In the genomic region with DNA sequence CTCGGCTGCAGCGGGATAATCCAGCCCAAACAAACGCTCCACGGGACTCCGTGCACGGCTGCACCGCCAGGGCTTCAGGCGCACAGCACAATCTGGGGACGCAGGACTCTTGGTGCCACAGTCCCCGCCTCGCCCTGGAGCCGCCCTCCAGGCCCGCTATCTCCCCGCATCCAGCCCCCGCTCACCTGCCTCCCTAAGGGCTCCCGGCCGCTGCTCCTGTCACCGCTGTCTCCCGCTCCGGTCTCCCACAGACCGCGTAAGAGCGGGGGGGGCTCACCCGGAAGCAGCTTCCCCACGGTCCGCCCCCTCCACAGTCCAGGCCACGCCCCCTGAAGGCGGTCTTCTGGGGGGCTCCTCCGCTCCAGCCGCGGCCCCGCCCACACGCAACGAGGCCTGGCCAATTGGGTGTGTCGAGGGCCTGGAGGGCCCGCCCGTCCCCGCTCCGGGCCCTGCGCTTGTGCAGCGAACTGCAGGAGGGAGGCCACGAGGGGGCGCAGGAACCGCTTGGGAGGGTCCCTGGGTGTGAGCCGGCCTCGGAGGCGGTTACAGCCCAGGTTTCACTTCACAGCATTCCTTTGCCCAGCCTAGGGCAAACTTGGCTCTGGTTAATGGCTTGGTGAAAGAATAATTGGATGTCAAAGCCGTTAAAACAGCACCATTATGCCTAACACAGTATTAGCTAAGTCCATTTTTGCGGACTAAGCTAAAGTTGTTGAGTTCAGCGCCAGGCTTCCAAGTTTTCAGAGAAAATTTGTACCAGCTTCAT, we compare ENCODE assay signal across 8 cellular contexts. TPM values are rescaled to one million over a fixed set of nuclear protein-coding genes. Genes with fewer than 3 reads are reported as not detected.
DNase-seq lines count a peak whose midpoint lies in the region; ATAC-seq and TF ChIP-seq lines count a peak whose summit lies in the region.

Gene ALAD, minus strand, starts transcription at position 258 of the 766 bp plus-strand sequence. CDS start 7,725 bp downstream, outside the sequence.

- H3K27me3 ChIP-seq in SK-N-SH (ENCODE audit: insufficient read depth), result no peaks in the 10 kb centered on the region
- no peaks in the 10 kb centered on the region for H3K27me3 ChIP-seq in testis

- H3K9me2 ChIP-seq in SK-N-SH, result no peaks in the 10 kb centered on the region

- H3K4me2 ChIP-seq in SK-N-SH, result peak within 1 kb of the TSS; percentile 83

- peak; percentile 69 for TF ChIP-seq RAD21 in SK-N-SH (IDR thresholded peaks at IDR 0.05; ENCODE audit: low read length)

- no peak for TF ChIP-seq POLR2A in testis (IDR thresholded peaks at IDR 0.05)

- CTCF ChIA-PET in SK-N-SH (lab: Yijun Ruan, JAX), result interaction anchor here (0.6 to 14.1 kb wide), 25 partner anchors 9 to 281 kb away, joined by 3 to 145 read pairs (median 5); partner anchors contain the start of genes BSPRY, CDC26, PRPF4 and WDR31

- peak; percentile 93 for TF ChIP-seq CTCF in GM10266 (IDR thresholded peaks at IDR 0.05; ENCODE audit: control insufficient read depth, insufficient read depth, low read depth, missing control alignments)
- TF ChIP-seq CTCF in SK-N-SH (IDR thresholded peaks at IDR 0.05), result peak; percentile 93
- peak in 2 of 3 donors; percentile 42 to 73 for TF ChIP-seq CTCF in omental fat pad (IDR thresholded peaks at IDR 0.05)
- TF ChIP-seq CTCF in testis (IDR thresholded peaks at IDR 0.05), result peak; percentile 87 to 91 (median 91)

- peak within 1 kb of the TSS; percentile 85 to 98 for H3K4me3 ChIP-seq in SK-N-SH (ENCODE audit: low read depth in 2 of 2, low read length in 1 of 2)
- peak within 1 kb of the TSS; percentile 78 for H3K4me3 ChIP-seq in testis

- H4K20me1 ChIP-seq in SK-N-SH (ENCODE audit: insufficient read depth), result no peaks in the 10 kb centered on the region

- WGBS in SK-N-SH (ENCODE audit: low lambda C conversion rate), result 29% methylated on average over 4 of the region's 50 CpGs
- WGBS in testis, 2 donors, result 2 to 5% methylated on average over 17 to 27 of the region's 50 CpGs

- peaks cover 6% of the 10 kb centered on the region for H3F3A ChIP-seq in SK-N-SH (replicated peaks; ENCODE audit: insufficient read depth)

- peak within 1 kb of the TSS; percentile 97 for H2AFZ ChIP-seq in SK-N-SH (ENCODE audit: low read depth)

- no peaks in the 10 kb centered on the region for H3K9me3 ChIP-seq in SK-N-SH
- H3K9me3 ChIP-seq in testis, result no peaks in the 10 kb centered on the region

- peak; percentile 97 for DNase-seq in GM10266 (ENCODE audit: extremely low spot score)
- DNase-seq in NCI-H1048 (lab: John Stamatoyannopoulos, UW), result peak; percentile 96
- DNase-seq in SK-N-SH, result peak; percentile 100
- peak; percentile 100 for DNase-seq in activated naive CD4-positive, alpha-beta T cell treated with anti-CD3 and anti-CD28 coated beads, Interleukin-2, amount 50 U/mL, for 16 hours
- peak; percentile 100 for DNase-seq in globus pallidus (ENCODE audit: low spot score)
- peak; percentile 93 for DNase-seq in omental fat pad (ENCODE audit: low spot score)
- peak; percentile 99 for DNase-seq in testis

- peaks cover 6% of the 10 kb centered on the region for H3K79me2 ChIP-seq in SK-N-SH (ENCODE audit: insufficient read depth)

- peaks cover 8 to 10% of the 10 kb centered on the region in 2 experiments; a peak in 1 of 4 replicates for H3K4me1 ChIP-seq in SK-N-SH (ENCODE audit: control insufficient read depth in 1 of 2, insufficient read depth in 2 of 2, low read depth in 1 of 2, low read length in 1 of 2)
- peaks cover 16% of the 10 kb centered on the region for H3K4me1 ChIP-seq in testis

- intact Hi-C loops in testis (cut with DNase I; ENCODE audit: low total_unique reads), result no loop called here

- H3K27ac ChIP-seq in SK-N-SH (ENCODE audit: low read depth in 2 of 2, low read length in 1 of 2) (peak within 1 kb of the TSS; percentile 46 to 62; a peak in 3 of 4 replicates), testis (peak within 1 kb of the TSS; percentile 69 to 79)

- POLR2A ChIA-PET in SK-N-SH (lab: Yijun Ruan, JAX), result interaction anchor here (0.6 to 1.0 kb wide), 3 partner anchors 9 to 126 kb away, joined by 3 to 6 read pairs (median 5); partner anchors contain the start of genes C9orf43, CDC26, POLE3 and PRPF4

- no peak for TF ChIP-seq EP300 in SK-N-SH (IDR thresholded peaks at IDR 0.05; ENCODE audit: borderline replicate concordance in 1 of 2, low read depth in 1 of 2, low read length in 1 of 2)

- ATAC-seq in HG02588 (IDR thresholded peaks at IDR 0.05; ENCODE audit: unreplicated experiment) (peak; percentile 99), omental fat pad (ENCODE audit: low FRiP score) (peak; percentile 98)

- H3K36me3 ChIP-seq in SK-N-SH (replicated peaks in 1 of 2; ENCODE audit: control insufficient read depth in 1 of 2, insufficient read depth in 2 of 2, low read length in 1 of 2) (no peaks in the 10 kb centered on the region), testis (ENCODE audit: low read depth, missing control alignments) (no peaks in the 10 kb centered on the region)

- H3K9ac ChIP-seq in SK-N-SH, result peak within 1 kb of the TSS; percentile 64; the same call in 1 of the 2 replicates

TF ChIP-seq in SK-N-SH, 30 proteins besides CTCF, POLR2A, EP300 and RAD21 (continues in another document):
- no peak for TF ChIP-seq FOXM1 (IDR thresholded peaks at IDR 0.05; ENCODE audit: low read depth)
- TF ChIP-seq POLR2AphosphoS5 (IDR thresholded peaks at IDR 0.05; ENCODE audit: low read depth, low read length), result peak; percentile 60; the same call in 1 of the 2 replicates
- TF ChIP-seq NRF1 (IDR thresholded peaks at IDR 0.05; ENCODE audit: low read depth, low read length), result peak; percentile 69
- no peak for TF ChIP-seq NFIC (IDR thresholded peaks at IDR 0.05; ENCODE audit: borderline replicate concordance)
- TF ChIP-seq, protein P1, sequence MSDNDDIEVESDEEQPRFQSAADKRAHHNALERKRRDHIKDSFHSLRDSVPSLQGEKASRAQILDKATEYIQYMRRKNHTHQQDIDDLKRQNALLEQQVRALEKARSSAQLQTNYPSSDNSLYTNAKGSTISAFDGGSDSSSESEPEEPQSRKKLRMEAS (IDR thresholded peaks at IDR 0.05; ENCODE audit: low read depth), result peak; percentile 62
- no peak for TF ChIP-seq FOSL2 (IDR thresholded peaks at IDR 0.05; ENCODE audit: borderline replicate concordance, low read depth)
- TF ChIP-seq, protein P2, sequence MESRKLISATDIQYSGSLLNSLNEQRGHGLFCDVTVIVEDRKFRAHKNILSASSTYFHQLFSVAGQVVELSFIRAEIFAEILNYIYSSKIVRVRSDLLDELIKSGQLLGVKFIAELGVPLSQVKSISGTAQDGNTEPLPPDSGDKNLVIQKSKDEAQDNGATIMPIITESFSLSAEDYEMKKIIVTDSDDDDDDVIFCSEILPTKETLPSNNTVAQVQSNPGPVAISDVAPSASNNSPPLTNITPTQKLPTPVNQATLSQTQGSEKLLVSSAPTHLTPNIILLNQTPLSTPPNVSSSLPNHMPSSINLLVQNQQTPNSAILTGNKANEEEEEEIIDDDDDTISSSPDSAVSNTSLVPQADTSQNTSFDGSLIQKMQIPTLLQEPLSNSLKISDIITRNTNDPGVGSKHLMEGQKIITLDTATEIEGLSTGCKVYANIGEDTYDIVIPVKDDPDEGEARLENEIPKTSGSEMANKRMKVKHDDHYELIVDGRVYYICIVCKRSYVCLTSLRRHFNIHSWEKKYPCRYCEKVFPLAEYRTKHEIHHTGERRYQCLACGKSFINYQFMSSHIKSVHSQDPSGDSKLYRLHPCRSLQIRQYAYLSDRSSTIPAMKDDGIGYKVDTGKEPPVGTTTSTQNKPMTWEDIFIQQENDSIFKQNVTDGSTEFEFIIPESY (IDR thresholded peaks at IDR 0.05; ENCODE audit: borderline replicate concordance, low read depth), result no peak
- no peak for TF ChIP-seq TCF12 (IDR thresholded peaks at IDR 0.05)
- TF ChIP-seq GABPA (IDR thresholded peaks at IDR 0.05; ENCODE audit: low read depth), result peak; percentile 67
- TF ChIP-seq SMC3 (IDR thresholded peaks at IDR 0.05; ENCODE audit: low read depth, low read length), result peak; percentile 89
- peak; percentile 52; the same call in 1 of the 2 replicates for TF ChIP-seq SIN3A (IDR thresholded peaks at IDR 0.05; ENCODE audit: borderline replicate concordance, low read depth, low read length)
- no peak for TF ChIP-seq EZH2phosphoT487 (IDR thresholded peaks at IDR 0.05; ENCODE audit: borderline replicate concordance, low read depth)
- TF ChIP-seq RFX5 (IDR thresholded peaks at IDR 0.05; ENCODE audit: low read length), result no peak
- no peak for TF ChIP-seq USF2 (IDR thresholded peaks at IDR 0.05; ENCODE audit: borderline replicate concordance, low read depth, low read length)
- peak; percentile 83 for TF ChIP-seq ELF1 (IDR thresholded peaks at IDR 0.05)
- TF ChIP-seq TEAD4 (IDR thresholded peaks at IDR 0.05; ENCODE audit: borderline replicate concordance, insufficient read depth), result no peak

RNA-seq across cellular contexts. Expression of gene ALAD, which starts in this region (rescaled TPM):
- polyA plus RNA-seq in SK-N-SH (2012; rRNA removed), result 10.7 and 11.8 TPM in 2 replicates
- polyA plus RNA-seq in SK-N-SH (2012; cell fraction: cytosol; rRNA removed), result 9.5 and 9.6 TPM in 2 replicates
- polyA plus RNA-seq in SK-N-SH (2012; cell fraction: nucleus; rRNA removed), result 26.6 and 35.1 TPM in 2 replicates
- total RNA-seq in omental fat pad, result 10 to 100 TPM; 24.7 to 28.9 (median 25.7) TPM
- 10 to 100 TPM; 52.8 to 58.6 TPM for total RNA-seq in testis
- polyA plus RNA-seq in testis (ENCODE audit: insufficient read depth, low read depth, low replicate concordance), result 44.8 TPM

Comparison
In these comparisons a context has a peak if more than half of its experiments do, and no peak if none do; other contexts are left out.
1. Peak in every context shown above with its lines: DNase-seq, ATAC-seq, H3K4me3 ChIP-seq and H3K27ac ChIP-seq.